Comparison of ENCODE assay signal across 1 cellular context in genomic region chr4:158572608-158573007, GRCh38.
TF ChIP-seq lines count a peak whose summit lies in the region.

No MANE protein-coding gene starts in this region.

TF ChIP-seq in K562, 482 proteins besides CTCF, POLR2A, EP300 and RAD21:
- no peak for TF ChIP-seq PRPF4 (IDR thresholded peaks at IDR 0.05; ENCODE audit: insufficient read depth, low read depth, low read length, poor library complexity, severe bottlenecking)
- TF ChIP-seq ETV6 (IDR thresholded peaks at IDR 0.05; ENCODE audit: borderline replicate concordance in 1 of 2, low read depth in 2 of 2, low read length in 1 of 2): no peak
- no peak for TF ChIP-seq ETV6 (CRISPR knock-in tag; IDR thresholded peaks at IDR 0.05; ENCODE audit: borderline replicate concordance)
- TF ChIP-seq POLR3G (IDR thresholded peaks at IDR 0.05; ENCODE audit: extremely low read depth, insufficient read length, insufficient replicate concordance): no peak
- no peak for TF ChIP-seq TGIF2 (CRISPR knock-in tag; IDR thresholded peaks at IDR 0.05)
- no peak for TF ChIP-seq NEUROD1 (IDR thresholded peaks at IDR 0.05; ENCODE audit: borderline replicate concordance, low read depth, low read length, partially characterized antibody)
- TF ChIP-seq TFAM (CRISPR knock-in tag; conservative IDR thresholded peaks at IDR 0.05): no peak
- no peak for TF ChIP-seq EGR1 (conservative IDR thresholded peaks at IDR 0.05)
- TF ChIP-seq NCOR1 (IDR thresholded peaks at IDR 0.05): no peak
- no peak for TF ChIP-seq ILF3 (IDR thresholded peaks at IDR 0.05; ENCODE audit: borderline replicate concordance)
- no peak for TF ChIP-seq ZNF431 (CRISPR knock-in tag; IDR thresholded peaks at IDR 0.05)
- TF ChIP-seq ASH1L (IDR thresholded peaks at IDR 0.05; ENCODE audit: borderline replicate concordance, low read depth, partially characterized antibody): no peak
- no peak for TF ChIP-seq ILK (tag; IDR thresholded peaks at IDR 0.05; ENCODE audit: borderline replicate concordance, low read depth)
- no peak for TF ChIP-seq EZH2 (IDR thresholded peaks at IDR 0.05; ENCODE audit: borderline replicate concordance, low read depth, low read length)
- TF ChIP-seq FOXJ3 (CRISPR knock-in tag; IDR thresholded peaks at IDR 0.05): no peak
